In genomic region chr5:150186137-150186536, GRCh38 we compare ENCODE assay signal across 24 cellular contexts. TPM values are rescaled to one million over a fixed set of nuclear protein-coding genes. Genes with fewer than 3 reads are reported as not detected.
DNase-seq lines count a peak whose midpoint lies in the region; ATAC-seq and TF ChIP-seq lines count a peak whose summit lies in the region.
"Had no signal": no experiment of that assay in that cellular context is flagged by ENCODE, and none has a peak within 500 bp of the region (broad histone marks: within the 10 kb centered on the region; RNA-seq: fewer than 3 reads in every experiment).

No MANE protein-coding gene starts in this region.

- H2AFZ ChIP-seq in hepatocyte: no peak overlapping the region
- H2AFZ ChIP-seq: GM23248 had no signal

- H3K36me3 ChIP-seq in hepatocyte (replicated peaks; ENCODE audit: insufficient read depth, low read depth) (no peaks in the 10 kb centered on the region), mucosa of descending colon (ENCODE audit: low read depth) (no peaks in the 10 kb centered on the region), aorta (ENCODE audit: control insufficient read depth in 1 of 2, insufficient read depth in 2 of 2, low read length in 1 of 2) (no peaks in the 10 kb centered on the region), gastroesophageal sphincter (no peaks in the 10 kb centered on the region)
- H3K36me3 ChIP-seq: BLaER1, MG63 had no signal

- ATAC-seq in mucosa of descending colon (no peak), aorta (ENCODE audit: low FRiP score) (no peak), gastroesophageal sphincter (no peak)
- ATAC-seq: GM12878 had no signal

- peaks cover 0 to under 1% (median 0%) of the 10 kb centered on the region in 7 donors for H3K9me3 Mint-ChIP-seq in CD14-positive monocyte
- no peaks in the 10 kb centered on the region for H3K9me3 Mint-ChIP-seq in activated naive CD4-positive, alpha-beta T cell treated with anti-CD3 and anti-CD28 coated beads for 36 hours
- H3K9me3 Mint-ChIP-seq: CD4-positive, alpha-beta memory T cell had no signal

- no peak overlapping the region for H3K4me3 ChIP-seq in hepatocyte
- no peak overlapping the region for H3K4me3 ChIP-seq in mucosa of descending colon
- H3K4me3 ChIP-seq in aorta (ENCODE audit: low read length in 2 of 2): no peak overlapping the region
- H3K4me3 ChIP-seq in gastroesophageal sphincter: no peak overlapping the region
- H3K4me3 ChIP-seq: BLaER1, GM12878, GM23248, MG63 had no signal

- intact Hi-C loops in CD14-positive monocyte (cut with micrococcal nuclease) (no loop called here), mucosa of descending colon (cut with DNase I, micrococcal nuclease) (no loop called here), aorta (cut with DNase I) (no loop called here)
- intact Hi-C loops in activated naive CD4-positive, alpha-beta T cell treated with anti-CD3 and anti-CD28 coated beads for 36 hours (cut with micrococcal nuclease): no loop called here

- H3K27me3 ChIP-seq in hepatocyte (peaks cover 29% of the 10 kb centered on the region), aorta (ENCODE audit: control insufficient read depth in 1 of 2, insufficient read depth in 2 of 2, low read length in 1 of 2) (no peaks in the 10 kb centered on the region), gastroesophageal sphincter (peaks cover 34% of the 10 kb centered on the region)
- H3K27me3 ChIP-seq: MG63 had no signal

- TF ChIP-seq POLR2A in gastroesophageal sphincter (IDR thresholded peaks at IDR 0.05): no peak

- H3K9me3 ChIP-seq in hepatocyte (ENCODE audit: low read depth) (no peaks in the 10 kb centered on the region), mucosa of descending colon (no peaks in the 10 kb centered on the region), aorta (ENCODE audit: control insufficient read depth, low read length) (no peaks in the 10 kb centered on the region), gastroesophageal sphincter (no peaks in the 10 kb centered on the region)
- H3K9me3 ChIP-seq: BLaER1, Caco-2, MG63, SK-N-SH had no signal

- peaks cover 38% of the 10 kb centered on the region for H3K4me1 Mint-ChIP-seq in CD14-positive monocyte
- no peaks in the 10 kb centered on the region for H3K4me1 Mint-ChIP-seq in activated naive CD4-positive, alpha-beta T cell treated with anti-CD3 and anti-CD28 coated beads for 36 hours (ENCODE audit: low read depth)
- H3K4me1 Mint-ChIP-seq: CD4-positive, alpha-beta memory T cell had no signal

- H3K36me3 Mint-ChIP-seq in CD14-positive monocyte: no peaks in the 10 kb centered on the region
- H3K36me3 Mint-ChIP-seq in activated naive CD4-positive, alpha-beta T cell treated with anti-CD3 and anti-CD28 coated beads for 36 hours (ENCODE audit: low read depth): no peaks in the 10 kb centered on the region
- H3K36me3 Mint-ChIP-seq: CD4-positive, alpha-beta memory T cell had no signal

- TF ChIP-seq CTCF in CD14-positive monocyte (IDR thresholded peaks at IDR 0.05) (no peak), hepatocyte (IDR thresholded peaks at IDR 0.05; ENCODE audit: poor library complexity) (no peak), mucosa of descending colon (IDR thresholded peaks at IDR 0.05) (no peak), gastroesophageal sphincter (IDR thresholded peaks at IDR 0.05) (no peak)

- H3K27ac ChIP-seq in hepatocyte: peak overlapping the region; percentile 70
- no peak overlapping the region for H3K27ac ChIP-seq in aorta (ENCODE audit: low read depth in 1 of 2, low read length in 2 of 2)
- H3K27ac ChIP-seq in gastroesophageal sphincter: no peak overlapping the region
- H3K27ac ChIP-seq: BLaER1, GM23248 had no signal

- H3K9me2 ChIP-seq in hepatocyte (replicated peaks; ENCODE audit: insufficient read depth): no peaks in the 10 kb centered on the region
- H3K9me2 ChIP-seq: SK-N-SH had no signal

- TF ChIP-seq EP300 in gastroesophageal sphincter (IDR thresholded peaks at IDR 0.05): no peak

- peak overlapping the region in 4 of 7 donors; percentile 7 to 84 (median 83) for H3K27ac Mint-ChIP-seq in CD14-positive monocyte
- no peak overlapping the region for H3K27ac Mint-ChIP-seq in activated naive CD4-positive, alpha-beta T cell treated with anti-CD3 and anti-CD28 coated beads for 36 hours
- H3K27ac Mint-ChIP-seq: CD4-positive, alpha-beta memory T cell had no signal

- no peaks in the 10 kb centered on the region for H3K79me2 ChIP-seq in hepatocyte

- WGBS in hepatocyte (ENCODE audit: low lambda C conversion rate, missing lambda C conversion rate): 84% methylated on average over 8 of the region's 8 CpGs
- WGBS in aorta, 2 donors: 96 to 98% methylated on average over 8 of the region's 8 CpGs
- no CpG with 5 or more reads among the region's 8 CpGs for whole genome bisulfite sequencing in gastroesophageal sphincter (ENCODE audit: low coverage in 1 of 2), 2 donors

- peaks cover 25 to 41% (median 40%) of the 10 kb centered on the region in 3 donors for H3K27me3 Mint-ChIP-seq in CD14-positive monocyte (ENCODE audit: low read depth in 3 of 3)
- H3K27me3 Mint-ChIP-seq in activated naive CD4-positive, alpha-beta T cell treated with anti-CD3 and anti-CD28 coated beads for 36 hours (ENCODE audit: low read depth): peaks cover 8% of the 10 kb centered on the region

- no peak overlapping the region for H3K4me2 ChIP-seq in hepatocyte
- H3K4me2 ChIP-seq: SK-N-SH had no signal

- H4K20me1 ChIP-seq in hepatocyte (ENCODE audit: insufficient read depth, poor library complexity, severe bottlenecking): no peaks in the 10 kb centered on the region

- DNase-seq in CD14-positive monocyte (ENCODE audit: low spot score): no peak
- DNase-seq in LoVo (ENCODE audit: low spot score): peak; percentile 51
- DNase-seq in hepatocyte (ENCODE audit: low spot score): no peak
- DNase-seq in mucosa of descending colon: peak in 2 of 3 donors; percentile 24 to 53
- DNase-seq in aorta: no peak
- no peak for DNase-seq in activated naive CD4-positive, alpha-beta T cell treated with anti-CD3 and anti-CD28 coated beads for 36 hours
- DNase-seq in stimulated activated CD4-positive, alpha-beta T cell treated with anti-CD3 and anti-CD28 coated beads, Interleukin-2, amount 100 ng/mL, for 48 hours: no peak
- DNase-seq: ACHN; Caco-2; CD4-positive, alpha-beta memory T cell; DMS 273 treated with DMSO at 0.1 percent for 48 hours; DMS79 treated with DMSO at 0.1 percent for 48 hours; GM23248; Kasumi-1; MG63; NCI-H1417 treated with DMSO at 0.1 percent for 48 hours; NCI-H187 treated with DMSO at 0.1 percent for 48 hours; NCI-H2227 treated with DMSO at 0.1 percent for 48 hours; NCI-H510A; SIG-M5; SK-N-SH had no signal

- H3K4me1 ChIP-seq in hepatocyte (ENCODE audit: insufficient read depth): peaks cover 40% of the 10 kb centered on the region
- H3K4me1 ChIP-seq in mucosa of descending colon (ENCODE audit: low read depth): peaks cover 76% of the 10 kb centered on the region
- H3K4me1 ChIP-seq in aorta (ENCODE audit: control insufficient read depth in 1 of 2, insufficient read depth in 2 of 2, low read length in 2 of 2): no peaks in the 10 kb centered on the region
- peaks cover 0 to 23% (median 9%) of the 10 kb centered on the region in 3 donors for H3K4me1 ChIP-seq in gastroesophageal sphincter

- H3K4me3 Mint-ChIP-seq in CD14-positive monocyte: no peak overlapping the region
- no peak overlapping the region for H3K4me3 Mint-ChIP-seq in activated naive CD4-positive, alpha-beta T cell treated with anti-CD3 and anti-CD28 coated beads for 36 hours
- H3K4me3 Mint-ChIP-seq: CD4-positive, alpha-beta memory T cell had no signal

- CTCF ChIA-PET in activated naive CD4-positive, alpha-beta T cell treated with anti-CD3 and anti-CD28 coated beads for 36 hours (lab: Charles Lee): interaction anchor here (0.6 kb wide), 1 partner anchor 250 kb away, joined by 3 read pairs; no protein-coding TSS in a partner anchor

RNA-seq across cellular contexts. Expression of gene SLC6A7, which starts 3.7 kb away (rescaled TPM):
- not detected for polyA plus RNA-seq in CD14-positive monocyte
- 0.88 and 1.1 TPM in 2 replicates for total RNA-seq in hepatocyte
- 0.39 and 0.99 TPM in 2 replicates for polyA plus RNA-seq in hepatocyte
- 10 to 100 TPM; 15.2 to 26.4 (median 18.9) TPM for total RNA-seq in mucosa of descending colon
- not detected for total RNA-seq in aorta
- polyA plus RNA-seq in aorta: under 1 TPM; 0.25 to 0.41 TPM
- not detected for total RNA-seq in activated naive CD4-positive, alpha-beta T cell treated with anti-CD3 and anti-CD28 coated beads for 36 hours
- total RNA-seq in gastroesophageal sphincter: not detected
- total RNA-seq: Caco-2; CD4-positive, alpha-beta memory T cell; GM23248 had no signal
- polyA plus RNA-seq: CD4-positive, alpha-beta memory T cell; GM23248; SK-N-SH had no signal

RNA-seq across cellular contexts. Expression of gene CDX1, which starts 19.6 kb away (rescaled TPM):
- polyA plus RNA-seq in CD14-positive monocyte (not detected), hepatocyte (43.3 and 46.9 TPM in 2 replicates), aorta (10 to 100 TPM in 1 of 2 donors, under 1 TPM in 1; 0.69 to 30.2 TPM)
- total RNA-seq in hepatocyte (54.6 and 58.2 TPM in 2 replicates), mucosa of descending colon (100 to 1,000 TPM; 140 to 306 (median 302) TPM), aorta (not detected), gastroesophageal sphincter (not detected)
- total RNA-seq in activated naive CD4-positive, alpha-beta T cell treated with anti-CD3 and anti-CD28 coated beads for 36 hours: not detected
- total RNA-seq: CD4-positive, alpha-beta memory T cell; GM12878; GM23248 had no signal
- polyA plus RNA-seq: CD4-positive, alpha-beta memory T cell; GM12878; GM23248 had no signal

RNA-seq across cellular contexts. Expression of gene PDGFRB, which starts 30.5 kb away (rescaled TPM):
- under 1 TPM; 0.04 to 0.20 TPM for polyA plus RNA-seq in CD14-positive monocyte
- total RNA-seq in hepatocyte: 36.8 and 55.1 TPM in 2 replicates
- polyA plus RNA-seq in hepatocyte: 55.2 and 62.9 TPM in 2 replicates
- 10 to 100 TPM; 13.9 to 61.5 (median 27.1) TPM for total RNA-seq in mucosa of descending colon
- total RNA-seq in aorta: 100 to 1,000 TPM; 217 to 360 TPM
- 100 to 1,000 TPM in 1 of 2 donors, 10 to 100 TPM in 1; 44.0 to 353 TPM for polyA plus RNA-seq in aorta
- total RNA-seq in activated naive CD4-positive, alpha-beta T cell treated with anti-CD3 and anti-CD28 coated beads for 36 hours: 1 to 10 TPM in 1 of 2 experiments, under 1 TPM in 1; 0.14 to 1.0 TPM
- total RNA-seq in gastroesophageal sphincter: 100 to 1,000 TPM in 3 of 4 donors, 10 to 100 TPM in 1; 87.5 to 161 (median 113) TPM
- total RNA-seq: CD4-positive, alpha-beta memory T cell had no signal
- polyA plus RNA-seq: CD4-positive, alpha-beta memory T cell had no signal

Comparison
In these comparisons a context has a peak if more than half of its experiments do, and no peak if none do; other contexts are left out.
1. DNase-seq: peak in LoVo (single experiment) and mucosa of descending colon (2 of 3); none in CD14-positive monocyte (single experiment), hepatocyte (single experiment), aorta (0 of 2), activated naive CD4-positive, alpha-beta T cell treated with anti-CD3 and anti-CD28 coated beads for 36 hours (single experiment) and stimulated activated CD4-positive, alpha-beta T cell treated with anti-CD3 and anti-CD28 coated beads, Interleukin-2, amount 100 ng/mL, for 48 hours (0 of 2).
2. RNA of gene CDX1, which starts 19.6 kb away (total RNA-seq): 140 to 306 TPM in mucosa of descending colon and 54.6 to 58.2 TPM in hepatocyte; not detected in aorta, not detected in activated naive CD4-positive, alpha-beta T cell treated with anti-CD3 and anti-CD28 coated beads for 36 hours and not detected in gastroesophageal sphincter; every median in the first group is over 10 times any median in the second.
3. RNA of gene PDGFRB, which starts 30.5 kb away (total RNA-seq): 217 to 360 TPM in aorta, 87.5 to 161 TPM in gastroesophageal sphincter, 36.8 to 55.1 TPM in hepatocyte and 13.9 to 61.5 TPM in mucosa of descending colon; 0.14 to 1.0 TPM in activated naive CD4-positive, alpha-beta T cell treated with anti-CD3 and anti-CD28 coated beads for 36 hours; every median in the first group is over 4 times any median in the second.